1 cellular context compared by ENCODE assay signal in the genomic region with DNA sequence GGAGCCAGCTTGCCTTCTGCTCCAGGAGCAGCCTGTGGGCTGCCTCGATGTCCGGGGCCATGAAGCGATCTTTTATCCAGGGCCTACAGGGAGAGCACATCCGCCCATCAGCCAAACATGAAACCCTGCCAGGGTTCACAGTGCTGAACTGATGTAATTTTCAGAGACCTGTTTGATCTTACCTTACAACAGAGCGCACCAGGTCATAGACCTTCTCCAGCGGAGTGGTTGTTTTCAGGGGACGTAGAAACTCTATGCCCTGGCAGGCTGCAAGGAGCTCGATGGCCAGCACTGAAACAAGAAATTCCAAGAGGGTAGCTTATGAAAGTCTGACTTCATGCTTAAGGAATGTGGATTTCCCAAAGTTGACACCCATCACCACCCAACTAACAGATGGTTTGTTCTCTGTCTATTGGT.
A peak's percentile ranks its signal among the peaks of the same experiment; 100 is the strongest.
TF ChIP-seq lines count a peak whose summit lies in the region.

No MANE protein-coding gene starts in this region.

TF ChIP-seq in WTC11, 78 proteins besides CTCF, POLR2A, EP300 and RAD21 (continued from another document):
- TF ChIP-seq ZNF281 (CRISPR knock-in tag; IDR thresholded peaks at IDR 0.05) (no peak), ATF3 (CRISPR knock-in tag; conservative IDR thresholded peaks at IDR 0.05) (no peak), GABPB1 (CRISPR knock-in tag; IDR thresholded peaks at IDR 0.05) (peak; percentile 93), PRRX2 (CRISPR knock-in tag; IDR thresholded peaks at IDR 0.05) (no peak), NR2C2 (CRISPR knock-in tag; IDR thresholded peaks at IDR 0.05) (no peak), JAZF1 (CRISPR knock-in tag; IDR thresholded peaks at IDR 0.05) (no peak)
- TF ChIP-seq, protein P1, sequence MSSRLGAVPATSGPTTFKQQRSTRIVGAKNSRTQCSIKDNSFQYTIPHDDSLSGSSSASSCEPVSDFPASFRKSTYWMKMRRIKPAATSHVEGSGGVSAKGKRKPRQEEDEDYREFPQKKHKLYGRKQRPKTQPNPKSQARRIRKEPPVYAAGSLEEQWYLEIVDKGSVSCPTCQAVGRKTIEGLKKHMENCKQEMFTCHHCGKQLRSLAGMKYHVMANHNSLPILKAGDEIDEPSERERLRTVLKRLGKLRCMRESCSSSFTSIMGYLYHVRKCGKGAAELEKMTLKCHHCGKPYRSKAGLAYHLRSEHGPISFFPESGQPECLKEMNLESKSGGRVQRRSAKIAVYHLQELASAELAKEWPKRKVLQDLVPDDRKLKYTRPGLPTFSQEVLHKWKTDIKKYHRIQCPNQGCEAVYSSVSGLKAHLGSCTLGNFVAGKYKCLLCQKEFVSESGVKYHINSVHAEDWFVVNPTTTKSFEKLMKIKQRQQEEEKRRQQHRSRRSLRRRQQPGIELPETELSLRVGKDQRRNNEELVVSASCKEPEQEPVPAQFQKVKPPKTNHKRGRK (CRISPR knock-in tag; IDR thresholded peaks at IDR 0.05; ENCODE audit: borderline replicate concordance), result no peak
TF ChIP-seq in WTC11: peak in this region for 1.
